26 cellular contexts compared by ENCODE assay signal in genomic region chr9:134196911-134197310, GRCh38. TPM values are rescaled to one million over a fixed set of nuclear protein-coding genes. Genes with fewer than 3 reads are reported as not detected.
A peak's percentile ranks its signal among the peaks of the same experiment; 100 is the strongest.
DNase-seq lines count a peak whose midpoint lies in the region; ATAC-seq, FAIRE-seq and TF ChIP-seq lines count a peak whose summit lies in the region.
"Had no signal": no experiment of that assay in that cellular context is flagged by ENCODE, and none has a peak within 500 bp of the region (broad histone marks: within the 10 kb centered on the region; RNA-seq: fewer than 3 reads in every experiment).

No MANE protein-coding gene starts in this region.

- TF ChIP-seq POLR2A in right lobe of liver (IDR thresholded peaks at IDR 0.05) (no peak), HepG2 (IDR thresholded peaks at IDR 0.05; ENCODE audit: insufficient read depth in 1 of 2, low read depth in 2 of 2, low read length in 2 of 2) (no peak)

- H2AFZ ChIP-seq in HepG2 (ENCODE audit: low read length) (no peak overlapping the region), neuronal stem cell (ENCODE audit: low read length) (no peak overlapping the region)
- H2AFZ ChIP-seq: GM23248 had no signal

- WGBS in right lobe of liver (ENCODE audit: insufficient coverage, low coverage, low lambda C conversion rate, missing lambda C conversion rate) = 89% methylated on average over 4 of the region's 6 CpGs
- 54% methylated on average over 4 of the region's 6 CpGs for WGBS in HepG2 (ENCODE audit: low lambda C conversion rate)
- no CpG with 5 or more reads among the region's 6 CpGs for WGBS in neuronal stem cell (ENCODE audit: extremely low coverage in 2 of 2, insufficient read length in 2 of 2, insufficient replicate concordance in 1 of 2), 2 donors
- WGBS in aorta, 2 donors = 81 to 89% methylated on average over 6 of the region's 6 CpGs

- H2BK5ac ChIP-seq in neuronal stem cell (ENCODE audit: low read length) = no peak overlapping the region

- no peak overlapping the region for H2AK5ac ChIP-seq in neuronal stem cell (ENCODE audit: low read depth, low read length)

- no peak overlapping the region for H3K27ac ChIP-seq in right lobe of liver
- H3K27ac ChIP-seq in HepG2 (ENCODE audit: extremely low read length, insufficient read depth, low read length) = no peak overlapping the region
- H3K27ac ChIP-seq in neuronal stem cell (replicated peaks; ENCODE audit: low read length) = no peak overlapping the region
- no peak overlapping the region for H3K27ac ChIP-seq in aorta (ENCODE audit: low read depth in 1 of 2, low read length in 2 of 2)
- H3K27ac ChIP-seq in tibial artery = no peak overlapping the region
- H3K27ac ChIP-seq: GM23248, HL-60 had no signal

- peak; percentile 5 to 39 (median 28) for DNase-seq in right lobe of liver
- DNase-seq in HepG2 (ENCODE audit: low spot score) = no peak
- DNase-seq in islet precursor cell = peak; percentile 23
- no peak for DNase-seq in neuronal stem cell (ENCODE audit: low spot score)
- peak; percentile 12 to 51 for DNase-seq in aorta
- DNase-seq in tibial artery = no peak
- no peak for DNase-seq in activated CD8-positive, alpha-beta memory T cell treated with anti-CD3 and anti-CD28 coated beads, Interleukin-2, amount 50 U/mL, for 48 hours
- DNase-seq: CD8-positive, alpha-beta T cell; GM23248; H9; HFFc6; KBM-7; NCI-H1105; NCI-H146; NCI-H2029; NCI-H226; NCI-H524; NCI-H774 had no signal

- in situ Hi-C loops in HepG2 (cut with HindIII; ENCODE audit: extremely low pct_ligation_motif_present, low pct_unique_long_range_greater_than_20kb) = no loop called here

- H3K27me3 ChIP-seq in right lobe of liver = no peaks in the 10 kb centered on the region
- H3K27me3 ChIP-seq in HepG2 (ENCODE audit: control insufficient read depth in 1 of 2, insufficient read depth in 2 of 2, low read length in 2 of 2) = peaks cover 5 to 30% of the 10 kb centered on the region in 2 experiments; a peak in 4 of 5 replicates
- peaks cover 0 to 21% (median 0%) of the 10 kb centered on the region in 3 experiments for H3K27me3 ChIP-seq in neuronal stem cell (ENCODE audit: control insufficient read depth in 3 of 3, insufficient read depth in 3 of 3, low read depth in 1 of 3, low read length in 3 of 3)
- no peaks in the 10 kb centered on the region for H3K27me3 ChIP-seq in aorta (ENCODE audit: control insufficient read depth in 1 of 2, insufficient read depth in 2 of 2, low read length in 1 of 2)
- peaks cover 0 to 34% of the 10 kb centered on the region in 2 donors for H3K27me3 ChIP-seq in tibial artery

- BruUV-seq in HepG2 (replicated peaks; lab: Mats Ljungman, UMichigan) = no TSS peak

- H3K9me3 ChIP-seq in right lobe of liver = no peaks in the 10 kb centered on the region
- H3K9me3 ChIP-seq in HepG2 (ENCODE audit: low read length) = no peaks in the 10 kb centered on the region
- no peaks in the 10 kb centered on the region for H3K9me3 ChIP-seq in neuronal stem cell (replicated peaks in 1 of 2; ENCODE audit: control insufficient read depth in 2 of 2, insufficient read depth in 1 of 2, low read depth in 1 of 2, low read length in 2 of 2)
- peaks cover 1% of the 10 kb centered on the region for H3K9me3 ChIP-seq in aorta (ENCODE audit: control insufficient read depth, low read length)
- peaks cover 0 to 14% (median 5%) of the 10 kb centered on the region in 3 donors for H3K9me3 ChIP-seq in tibial artery

- no peak overlapping the region for H3K18ac ChIP-seq in neuronal stem cell (ENCODE audit: low read length)

- no peak for FAIRE-seq in HepG2 (lab: Jason Lieb, UNC)
- FAIRE-seq: A204.1, GM12891 had no signal

- H3K23ac ChIP-seq in neuronal stem cell (ENCODE audit: low read depth, low read length, poor library complexity) = peak overlapping the region; percentile 85

- no peak overlapping the region for H3K4me2 ChIP-seq in HepG2 (ENCODE audit: low read depth, low read length)
- H3K4me2 ChIP-seq in neuronal stem cell (ENCODE audit: insufficient read depth, low read length, poor library complexity, severe bottlenecking) = no peak overlapping the region

- no peak overlapping the region for H2BK120ac ChIP-seq in neuronal stem cell (ENCODE audit: low read depth, low read length)

- H3K4ac ChIP-seq in neuronal stem cell (ENCODE audit: low read length) = no peak overlapping the region

- POLR2A ChIA-PET in HepG2 (lab: Yijun Ruan, JAX) = no interaction called here

- H3K4me3 ChIP-seq in right lobe of liver (no peak overlapping the region), HepG2 (replicated peaks in 1 of 3; ENCODE audit: insufficient read depth in 1 of 3, low read depth in 2 of 3, low read length in 3 of 3) (no peak overlapping the region), neuronal stem cell (ENCODE audit: low read length in 2 of 2) (no peak overlapping the region), aorta (ENCODE audit: low read length in 2 of 2) (no peak overlapping the region), tibial artery (no peak overlapping the region)
- H3K4me3 ChIP-seq: GM23248 had no signal

- H3K9ac ChIP-seq in HepG2 (ENCODE audit: insufficient read depth, low read depth, low read length) (no peak overlapping the region), neuronal stem cell (ENCODE audit: low read depth, low read length, poor library complexity) (no peak overlapping the region)
- H3K9ac ChIP-seq: GM23248 had no signal

- no peak overlapping the region for H3K14ac ChIP-seq in neuronal stem cell (ENCODE audit: low read length)

- no peaks in the 10 kb centered on the region for H3K79me2 ChIP-seq in HepG2 (ENCODE audit: insufficient read depth, low read length)

- no peak overlapping the region for H2BK15ac ChIP-seq in neuronal stem cell (ENCODE audit: low read length)

- H3K36me3 ChIP-seq in right lobe of liver = no peaks in the 10 kb centered on the region
- H3K36me3 ChIP-seq in HepG2 (replicated peaks in 1 of 2; ENCODE audit: control insufficient read depth in 1 of 2, insufficient read depth in 2 of 2, low read length in 2 of 2) = no peaks in the 10 kb centered on the region
- no peaks in the 10 kb centered on the region for H3K36me3 ChIP-seq in neuronal stem cell (replicated peaks in 1 of 2; ENCODE audit: control insufficient read depth in 2 of 2, insufficient read depth in 2 of 2, low read length in 2 of 2)
- H3K36me3 ChIP-seq in aorta (ENCODE audit: control insufficient read depth in 1 of 2, insufficient read depth in 2 of 2, low read length in 1 of 2) = no peaks in the 10 kb centered on the region
- H3K36me3 ChIP-seq in tibial artery = peaks cover 0 to 3% (median 0%) of the 10 kb centered on the region in 3 donors

- TF ChIP-seq CTCF in right lobe of liver (IDR thresholded peaks at IDR 0.05) (no peak), HepG2 (CRISPR knock-in tag; IDR thresholded peaks at IDR 0.05) (no peak), tibial artery (IDR thresholded peaks at IDR 0.05) (no peak)

- H4K91ac ChIP-seq in neuronal stem cell (ENCODE audit: low read depth, low read length, poor library complexity) = no peak overlapping the region

- intact Hi-C loops in right lobe of liver (cut with DNase I) = no loop called here
- intact Hi-C loops in HepG2 (cut with micrococcal nuclease; ENCODE audit: unreplicated experiment) = no loop called here
- intact Hi-C loops in aorta (cut with DNase I) = no loop called here
- intact Hi-C loops in tibial artery (cut with DNase I; ENCODE audit: low total_unique reads) = no loop called here

- peak overlapping the region; percentile 72 for H4K8ac ChIP-seq in neuronal stem cell (ENCODE audit: low read depth, low read length)

- no peak overlapping the region for H2BK12ac ChIP-seq in neuronal stem cell (ENCODE audit: low read length)

- no peak for TF ChIP-seq RAD21 in HepG2 (CRISPR knock-in tag; IDR thresholded peaks at IDR 0.05)

- no peaks in the 10 kb centered on the region for H3K79me1 ChIP-seq in neuronal stem cell (ENCODE audit: low read depth, low read length)

- H3K4me1 ChIP-seq in right lobe of liver = no peaks in the 10 kb centered on the region
- no peaks in the 10 kb centered on the region for H3K4me1 ChIP-seq in HepG2 (ENCODE audit: insufficient read depth, low read length)
- no peaks in the 10 kb centered on the region for H3K4me1 ChIP-seq in neuronal stem cell (ENCODE audit: control insufficient read depth in 2 of 2, insufficient read depth in 1 of 2, low read depth in 1 of 2, low read length in 2 of 2)
- no peaks in the 10 kb centered on the region for H3K4me1 ChIP-seq in aorta (ENCODE audit: control insufficient read depth in 1 of 2, insufficient read depth in 2 of 2, low read length in 2 of 2)
- H3K4me1 ChIP-seq in tibial artery = no peaks in the 10 kb centered on the region

- ATAC-seq in right lobe of liver (no peak), HepG2 (no peak), aorta (ENCODE audit: low FRiP score) (no peak), HG02798 (IDR thresholded peaks at IDR 0.05; ENCODE audit: poor library complexity, unreplicated experiment) (no peak)
- ATAC-seq: CD8-positive, alpha-beta T cell; Panc1 had no signal

- CTCF ChIA-PET in HepG2 (lab: Yijun Ruan, JAX; ENCODE audit: low intra/inter-chr PET ratio, low total read pairs) = no interaction called here

- no peak for TF ChIP-seq EP300 in HepG2 (IDR thresholded peaks at IDR 0.05; ENCODE audit: low read depth in 2 of 2, low read length in 2 of 2)
- TF ChIP-seq EP300 in HepG2 (CRISPR knock-in tag; IDR thresholded peaks at IDR 0.05; ENCODE audit: borderline replicate concordance) = no peak

- H4K20me1 ChIP-seq in HepG2 (ENCODE audit: insufficient read depth, low read length) = no peaks in the 10 kb centered on the region

RNA-seq across cellular contexts. Expression of gene RNU6ATAC, which starts 32.5 kb away (rescaled TPM):
- total RNA-seq in right lobe of liver = 10 to 100 TPM in 4 of 6 experiments, not detected in 2; 17.4 to 91.1 (median 42.6) TPM
- total RNA-seq in HepG2 (2016; rRNA removed; fragmentation: Illumina TruSeq; extraction: Trizol) = 894 TPM in 1 of 2 replicates, not detected in the other
- total RNA-seq in HepG2 (2016; cell fraction: cytosol; rRNA removed; fragmentation: Illumina TruSeq; extraction: Trizol; ENCODE audit: low read depth) = 12,614 and 12,724 TPM in 2 replicates
- 82.4 and 810 TPM in 2 replicates for total RNA-seq in HepG2 (2016; cell fraction: insoluble cytoplasmic fraction; rRNA removed; fragmentation: Illumina TruSeq; extraction: Trizol)
- total RNA-seq in HepG2 (2016; cell fraction: membrane; rRNA removed; fragmentation: Illumina TruSeq; extraction: Trizol) = 600 and 628 TPM in 2 replicates
- 1,443 and 1,712 TPM in 2 replicates for total RNA-seq in HepG2 (2016; cell fraction: nucleus; rRNA removed; fragmentation: Illumina TruSeq; extraction: Trizol)
- not detected in 2 replicates for polyA plus RNA-seq in HepG2 (2011; rRNA removed)
- polyA plus RNA-seq in HepG2 (2011; cell fraction: cytosol; rRNA removed) = not detected in 2 replicates
- not detected in 2 replicates for polyA plus RNA-seq in HepG2 (2011; cell fraction: nucleus; rRNA removed)
- polyA plus RNA-seq in HepG2 (2012) = not detected in 2 replicates
- polyA plus RNA-seq in HepG2 (2016; cell fraction: cytosol; fragmentation: Illumina TruSeq; extraction: Trizol; ENCODE audit: low read depth) = 76.0 TPM in 1 of 2 replicates, not detected in the other
- polyA plus RNA-seq in HepG2 (2016; cell fraction: insoluble cytoplasmic fraction; fragmentation: Illumina TruSeq; extraction: Trizol; ENCODE audit: low read depth) = not detected in 2 replicates
- polyA plus RNA-seq in HepG2 (2016; cell fraction: membrane; fragmentation: Illumina TruSeq; extraction: Trizol; ENCODE audit: low read depth) = not detected in 2 replicates
- polyA plus RNA-seq in HepG2 (2016; cell fraction: nucleus; fragmentation: Illumina TruSeq; extraction: Trizol; ENCODE audit: insufficient read depth, low read depth) = not detected in 2 replicates
- under 0.01 TPM in 2 replicates for polyA minus RNA-seq in HepG2 (2011; rRNA and poly(A)+ RNA removed; ENCODE audit: low replicate concordance)
- polyA minus RNA-seq in HepG2 (2011; cell fraction: cytosol; rRNA and poly(A)+ RNA removed) = 1,413 and 1,463 TPM in 2 replicates
- under 0.01 TPM in 1 of 2 replicates, not detected in the other for polyA minus RNA-seq in HepG2 (2011; cell fraction: nucleus; rRNA and poly(A)+ RNA removed)
- not detected for polyA plus RNA-seq in neuronal stem cell (2013, experiment 1 of 2)
- not detected for polyA plus RNA-seq in neuronal stem cell (2013, experiment 2 of 2)
- 100 to 1,000 TPM; 119 to 181 TPM for total RNA-seq in aorta
- polyA plus RNA-seq in aorta = not detected
- total RNA-seq: G401, GM23248, HT-29 had no signal
- polyA plus RNA-seq: BJ, GM23248 had no signal

Comparison
In these comparisons a context has a peak if more than half of its experiments do, and no peak if none do; other contexts are left out.
1. DNase-seq: peak in right lobe of liver (3 of 3), islet precursor cell (single experiment) and aorta (2 of 2); none in HepG2 (single experiment), neuronal stem cell (single experiment), tibial artery (0 of 2) and activated CD8-positive, alpha-beta memory T cell treated with anti-CD3 and anti-CD28 coated beads, Interleukin-2, amount 50 U/mL, for 48 hours (single experiment).